ENCODE assay signal across 15 cellular contexts in genomic region chr22:46607483-46608114, GRCh38.
"Had no signal": no experiment of that assay in that cellular context is flagged by ENCODE, and none has a peak within 500 bp of the region (broad histone marks: within the 10 kb centered on the region; RNA-seq: fewer than 3 reads in every experiment).

No MANE protein-coding gene starts in this region.

- H3K9me3 ChIP-seq: body of pancreas, SJSA1, transverse colon had no signal

- H3K27me3 Mint-ChIP-seq: activated naive CD4-positive, alpha-beta T cell treated with anti-CD3 and anti-CD28 coated beads, Interleukin-2, amount 10 ng/mL, durations not matched to agents 7 days and 5 days; activated T-helper 17 cell treated with anti-CD3 and anti-CD28 coated beads, Interleukin-2, amount 50 U/mL, for 72 hours; dendritic cell treated with granulocyte-macrophage colony-stimulating factor and Interleukin-4, amounts not matched to agents 40 ng/mL and 50 ng/mL, for 4 days had no signal

- ATAC-seq: activated T-helper 17 cell treated with anti-CD3 and anti-CD28 coated beads, Interleukin-2, amount 50 U/mL, for 72 hours; body of pancreas; stimulated activated effector memory CD8-positive, alpha-beta T cell treated with anti-CD3 and anti-CD28 coated beads, Interleukin-12 subunit alpha, Interleukin-12 subunit beta, amount 100 ng/mL, for 72 hours had no signal

- H3K4me1 ChIP-seq: body of pancreas had no signal

- H3K4me3 ChIP-seq: body of pancreas, SJSA1, smooth muscle cell, transverse colon had no signal

- H3K4me3 Mint-ChIP-seq: activated naive CD4-positive, alpha-beta T cell treated with anti-CD3 and anti-CD28 coated beads, Interleukin-2, amount 10 ng/mL, durations not matched to agents 7 days and 5 days; activated T-helper 17 cell treated with anti-CD3 and anti-CD28 coated beads, Interleukin-2, amount 50 U/mL, for 72 hours; dendritic cell treated with granulocyte-macrophage colony-stimulating factor and Interleukin-4, amounts not matched to agents 40 ng/mL and 50 ng/mL, for 4 days; stimulated activated effector memory CD8-positive, alpha-beta T cell treated with anti-CD3 and anti-CD28 coated beads, Interleukin-12 subunit alpha, Interleukin-12 subunit beta, amount 100 ng/mL, for 72 hours had no signal

- H3K4me2 ChIP-seq: smooth muscle cell had no signal

- H3K27ac ChIP-seq: body of pancreas, SJSA1 had no signal

- H3K27ac Mint-ChIP-seq: activated naive CD4-positive, alpha-beta T cell treated with anti-CD3 and anti-CD28 coated beads, Interleukin-2, amount 10 ng/mL, durations not matched to agents 7 days and 5 days; activated T-helper 17 cell treated with anti-CD3 and anti-CD28 coated beads, Interleukin-2, amount 50 U/mL, for 72 hours; stimulated activated effector memory CD8-positive, alpha-beta T cell treated with anti-CD3 and anti-CD28 coated beads, Interleukin-12 subunit alpha, Interleukin-12 subunit beta, amount 100 ng/mL, for 72 hours had no signal

- H3K36me3 ChIP-seq: SJSA1, transverse colon had no signal

- DNase-seq: activated CD4-positive, alpha-beta T cell treated with anti-CD3 and anti-CD28 coated beads for 4 hours; activated CD8-positive, alpha-beta memory T cell treated with anti-CD3 and anti-CD28 coated beads for 24 hours; activated naive CD4-positive, alpha-beta T cell treated with anti-CD3 and anti-CD28 coated beads, Interleukin-2, amount 10 ng/mL, durations not matched to agents 7 days and 5 days; body of pancreas; erythroblast; glutamatergic neuron; left cardiac atrium; mesendoderm; T-helper 9 cell; transverse colon had no signal

- H3K36me3 Mint-ChIP-seq: stimulated activated effector memory CD8-positive, alpha-beta T cell treated with anti-CD3 and anti-CD28 coated beads, Interleukin-12 subunit alpha, Interleukin-12 subunit beta, amount 100 ng/mL, for 72 hours had no signal

- H3K27me3 ChIP-seq: body of pancreas, SJSA1, transverse colon had no signal

- H3K9me3 Mint-ChIP-seq: activated T-helper 17 cell treated with anti-CD3 and anti-CD28 coated beads, Interleukin-2, amount 50 U/mL, for 72 hours; dendritic cell treated with granulocyte-macrophage colony-stimulating factor and Interleukin-4, amounts not matched to agents 40 ng/mL and 50 ng/mL, for 4 days; stimulated activated effector memory CD8-positive, alpha-beta T cell treated with anti-CD3 and anti-CD28 coated beads, Interleukin-12 subunit alpha, Interleukin-12 subunit beta, amount 100 ng/mL, for 72 hours had no signal
